In genomic region chr4:77142642-77143020, GRCh38 we compare ENCODE assay signal across 13 cellular contexts.
"Had no signal": no experiment of that assay in that cellular context is flagged by ENCODE, and none has a peak within 500 bp of the region (broad histone marks: within the 10 kb centered on the region; RNA-seq: fewer than 3 reads in every experiment).

No MANE protein-coding gene starts in this region.

- H3K4me1 ChIP-seq: left ventricle myocardium inferior had no signal

- H3K36me3 ChIP-seq: left ventricle myocardium inferior, neutrophil had no signal

- ATAC-seq: activated CD4-positive, CD25-positive, alpha-beta regulatory T cell treated with anti-CD3 and anti-CD28 coated beads, Interleukin-2, amount 50 U/mL, for 24 hours; activated T-cell treated with anti-CD3 and anti-CD28 coated beads, Interleukin-2, amount 50 U/mL, for 4 hours had no signal

- H3K27ac ChIP-seq: left ventricle myocardium inferior, neutrophil had no signal

- FAIRE-seq: keratinocyte had no signal

- H3K27me3 ChIP-seq: neutrophil had no signal

- H3K9me3 ChIP-seq: left ventricle myocardium inferior, neutrophil had no signal

- H3K4me3 ChIP-seq: left ventricle myocardium inferior had no signal

- DNase-seq: activated CD4-positive, alpha-beta T cell treated with anti-CD3 and anti-CD28 coated beads, Interleukin-2, amount 50 U/mL, for 4 hours; activated naive CD8-positive, alpha-beta T cell treated with anti-CD3 and anti-CD28 coated beads, Interleukin-2, amount 10 ng/mL, durations not matched to agents 7 days and 5 days; activated T-cell treated with anti-CD3 and anti-CD28 coated beads, Interleukin-2, amount 50 U/mL, for 4 hours; aorta; foreskin melanocyte; left ventricle myocardium inferior; mesenchymal stem cell; naive B cell; stimulated activated CD4-positive, alpha-beta T cell treated with anti-CD3 and anti-CD28 coated beads, Interleukin-4, amount 100 ng/mL, for 1 hour; stimulated activated CD8-positive, alpha-beta memory T cell treated with anti-CD3 and anti-CD28 coated beads, Interleukin-4, amount 100 ng/mL, for 48 hours had no signal
